Comparison of ENCODE assay signal across 8 cellular contexts in the genomic region with DNA sequence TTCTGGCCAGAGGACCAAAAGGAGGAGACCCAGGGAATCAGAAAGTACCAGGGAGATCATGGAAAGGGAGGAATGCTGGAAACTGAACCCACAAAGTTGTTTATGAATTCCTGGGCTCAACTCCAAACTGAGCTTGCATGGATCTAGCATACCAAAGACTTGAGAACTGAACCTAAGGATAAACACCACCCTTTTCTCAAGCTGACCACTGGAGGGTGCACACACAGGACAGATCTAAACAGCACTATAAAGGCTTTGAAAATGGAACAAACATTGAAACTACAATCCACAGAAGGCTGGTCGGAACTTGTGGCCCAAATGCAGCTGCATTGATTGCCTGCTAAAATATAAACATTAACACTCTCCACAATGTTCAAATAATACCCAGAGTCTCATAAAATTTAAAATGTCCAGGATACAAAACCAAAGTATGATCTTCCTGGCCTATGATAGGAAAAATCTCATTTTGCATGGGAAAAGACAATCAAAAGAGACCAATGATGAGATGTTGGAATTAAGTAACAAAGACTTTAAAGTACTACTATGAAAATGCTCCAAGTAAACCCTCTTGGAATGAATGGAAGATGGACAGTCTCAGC. TPM values are rescaled to one million over a fixed set of nuclear protein-coding genes. Genes with fewer than 3 reads are reported as not detected.
A peak's percentile ranks its signal among the peaks of the same experiment; 100 is the strongest.
DNase-seq lines count a peak whose midpoint lies in the region; ATAC-seq and TF ChIP-seq lines count a peak whose summit lies in the region.

No MANE protein-coding gene starts in this region.

- CTCF ChIA-PET in activated naive CD4-positive, alpha-beta T cell treated with anti-CD3 and anti-CD28 coated beads for 36 hours (lab: Charles Lee) = interaction anchor here (0.7 to 13.3 kb wide), 6 partner anchors 18 to 314 kb away, joined by 3 to 466 read pairs (median 6); no protein-coding TSS in a partner anchor
- CTCF ChIA-PET in T-cell (lab: Charles Lee) = interaction anchor here (1.0 to 2.5 kb wide), 5 partner anchors 90 to 314 kb away, joined by 3 to 7 read pairs (median 4); no protein-coding TSS in a partner anchor

- H3K4me1 Mint-ChIP-seq in activated naive CD4-positive, alpha-beta T cell treated with anti-CD3 and anti-CD28 coated beads for 36 hours (ENCODE audit: low read depth) = no peaks in the 10 kb centered on the region
- H3K4me1 Mint-ChIP-seq in T-cell = peaks cover 2% of the 10 kb centered on the region in 3 donors
- peaks cover 2% of the 10 kb centered on the region for H3K4me1 Mint-ChIP-seq in progenitor cell of endocrine pancreas (ENCODE audit: low read depth)

- intact Hi-C loops in activated naive CD4-positive, alpha-beta T cell treated with anti-CD3 and anti-CD28 coated beads for 36 hours (cut with micrococcal nuclease) = loop anchor here (1.0 to 5.0 kb wide), 2 partner anchors 296 to 314 kb away; no protein-coding TSS in a partner anchor

- peaks cover 11% of the 10 kb centered on the region for H3K27me3 Mint-ChIP-seq in activated naive CD4-positive, alpha-beta T cell treated with anti-CD3 and anti-CD28 coated beads for 36 hours (ENCODE audit: low read depth)
- H3K27me3 Mint-ChIP-seq in T-cell (peaks cover 7 to 25% of the 10 kb centered on the region in 2 donors), progenitor cell of endocrine pancreas (no peaks in the 10 kb centered on the region)

- TF ChIP-seq CTCF in progenitor cell of endocrine pancreas (IDR thresholded peaks at IDR 0.05; ENCODE audit: unreplicated experiment) = peak; percentile 58

- peak; percentile 32 for DNase-seq in activated naive CD4-positive, alpha-beta T cell treated with anti-CD3 and anti-CD28 coated beads for 36 hours
- DNase-seq in activated naive CD4-positive, alpha-beta T cell treated with Interleukin-2 at 50 U/mL for 16 hours = no peak
- DNase-seq in T-cell = no peak
- DNase-seq in fibroblast of the conjunctiva (ENCODE audit: low read depth) = peak; percentile 84
- no peak for DNase-seq in progenitor cell of endocrine pancreas (ENCODE audit: low spot score, unreplicated experiment)
- DNase-seq in NCI-H2107 treated with DMSO at 0.1 percent for 48 hours (lab: John Stamatoyannopoulos, UW; ENCODE audit: unreplicated experiment) = no peak
- DNase-seq in COLO668 (lab: John Stamatoyannopoulos, UW; ENCODE audit: unreplicated experiment) = no peak

- POLR2A ChIA-PET in T-cell (lab: Charles Lee) = interaction anchor here in 1 of 2 donors (0.5 kb wide), 1 partner anchor 305 kb away, joined by 3 read pairs; no protein-coding TSS in a partner anchor

- no peak overlapping the region for H3K4me3 Mint-ChIP-seq in activated naive CD4-positive, alpha-beta T cell treated with anti-CD3 and anti-CD28 coated beads for 36 hours
- H3K4me3 Mint-ChIP-seq in T-cell = no peak overlapping the region
- no peak overlapping the region for H3K4me3 Mint-ChIP-seq in progenitor cell of endocrine pancreas (ENCODE audit: low read depth)

- no peak overlapping the region for H3K27ac Mint-ChIP-seq in activated naive CD4-positive, alpha-beta T cell treated with anti-CD3 and anti-CD28 coated beads for 36 hours
- no peak overlapping the region for H3K27ac Mint-ChIP-seq in T-cell
- no peak overlapping the region for H3K27ac Mint-ChIP-seq in progenitor cell of endocrine pancreas

- H3K9me3 Mint-ChIP-seq in activated naive CD4-positive, alpha-beta T cell treated with anti-CD3 and anti-CD28 coated beads for 36 hours = no peaks in the 10 kb centered on the region
- H3K9me3 Mint-ChIP-seq in T-cell (peaks cover 0 to 4% (median 0%) of the 10 kb centered on the region in 3 donors), progenitor cell of endocrine pancreas (ENCODE audit: low read depth) (peaks cover 6% of the 10 kb centered on the region)

- ATAC-seq in HG03108 (IDR thresholded peaks at IDR 0.05; ENCODE audit: unreplicated experiment) (peak; percentile 56), T-cell (replicated peaks in 1 of 4) (peak in 3 of 4 experiments; percentile 38 to 54 (median 45))

- H3K36me3 Mint-ChIP-seq in activated naive CD4-positive, alpha-beta T cell treated with anti-CD3 and anti-CD28 coated beads for 36 hours (ENCODE audit: low read depth) = no peaks in the 10 kb centered on the region
- peaks cover 4% of the 10 kb centered on the region for H3K36me3 Mint-ChIP-seq in T-cell
- no peaks in the 10 kb centered on the region for H3K36me3 Mint-ChIP-seq in progenitor cell of endocrine pancreas (ENCODE audit: insufficient read depth)

RNA-seq across cellular contexts. Expression of a gene that starts 15.6 kb away (rescaled TPM):
- total RNA-seq in activated naive CD4-positive, alpha-beta T cell treated with anti-CD3 and anti-CD28 coated beads for 36 hours = 10 to 100 TPM; 84.3 to 88.4 TPM
- total RNA-seq in T-cell (100 to 1,000 TPM; 167 to 859 (median 252) TPM), progenitor cell of endocrine pancreas (2.3 and 4.1 TPM in 2 replicates)

RNA-seq across cellular contexts. Expression of a gene that starts 37.1 kb away (rescaled TPM):
- total RNA-seq in activated naive CD4-positive, alpha-beta T cell treated with anti-CD3 and anti-CD28 coated beads for 36 hours = not detected
- total RNA-seq in T-cell (1 to 10 TPM in 1 of 5 donors, not detected in 4; 1.2 TPM), progenitor cell of endocrine pancreas (not detected in 2 replicates)

RNA-seq across cellular contexts. Expression of a gene that starts 50.6 kb away (rescaled TPM):
- total RNA-seq in activated naive CD4-positive, alpha-beta T cell treated with anti-CD3 and anti-CD28 coated beads for 36 hours = 10 to 100 TPM; 39.1 to 42.4 TPM
- 10 to 100 TPM; 19.7 to 33.7 (median 28.5) TPM for total RNA-seq in T-cell
- 50.2 and 52.4 TPM in 2 replicates for total RNA-seq in progenitor cell of endocrine pancreas

Comparison
In these comparisons a context has a peak if more than half of its experiments do, and no peak if none do; other contexts are left out.
1. DNase-seq: peak in activated naive CD4-positive, alpha-beta T cell treated with anti-CD3 and anti-CD28 coated beads for 36 hours (single experiment) and fibroblast of the conjunctiva (single experiment); none in activated naive CD4-positive, alpha-beta T cell treated with Interleukin-2 at 50 U/mL for 16 hours (single experiment), T-cell (0 of 34), progenitor cell of endocrine pancreas (single experiment), NCI-H2107 treated with DMSO at 0.1 percent for 48 hours (single experiment) and COLO668 (single experiment).
2. RNA of a gene that starts 15.6 kb away (total RNA-seq): 167 to 859 TPM in T-cell and 84.3 to 88.4 TPM in activated naive CD4-positive, alpha-beta T cell treated with anti-CD3 and anti-CD28 coated beads for 36 hours; 2.3 to 4.1 TPM in progenitor cell of endocrine pancreas; every median in the first group is over 10 times any median in the second.